ENCODE assay signal across 8 cellular contexts in genomic region chr19:7902796-7903243, GRCh38. TPM values are rescaled to one million over a fixed set of nuclear protein-coding genes. Genes with fewer than 3 reads are reported as not detected.
DNase-seq lines count a peak whose midpoint lies in the region; ATAC-seq and TF ChIP-seq lines count a peak whose summit lies in the region.

No MANE protein-coding gene starts in this region.

- WGBS in heart left ventricle, 4 donors = 18 to 34% (median 19%) methylated on average over 11 to 20 of the region's 20 CpGs
- WGBS in thyroid gland, 2 donors = 12 to 23% methylated on average over 5 to 19 of the region's 20 CpGs

- peaks cover 32% of the 10 kb centered on the region for H3K36me3 Mint-ChIP-seq in activated T-helper 17 cell treated with anti-CD3 and anti-CD28 coated beads, Interleukin-2, amount 50 U/mL, for 72 hours (ENCODE audit: low read depth)

- intact Hi-C loops in heart left ventricle (cut with DNase I) = loop anchor here in 6 of 10 donors (1.0 to 10.0 kb wide), 9 partner anchors 17 to 248 kb away; partner anchors contain the start of genes SNAPC2 (in 2 of the 6), TIMM44 (in 1 of the 6) and TRAPPC5 (in 1 of the 6)
- intact Hi-C loops in Right ventricle myocardium superior (cut with DNase I) = no loop called here
- intact Hi-C loops in left colon (cut with DNase I, micrococcal nuclease) = no loop called here
- intact Hi-C loops in thyroid gland (cut with DNase I) = no loop called here

- H3K9me3 ChIP-seq in heart left ventricle (no peaks in the 10 kb centered on the region), thyroid gland (no peaks in the 10 kb centered on the region)

- H3K27ac ChIP-seq in heart left ventricle = peak overlapping the region in 11 of 12 donors; percentile 71 to 93 (median 87)
- peak overlapping the region; percentile 26 to 84 (median 71) for H3K27ac ChIP-seq in thyroid gland

- peaks cover 7% of the 10 kb centered on the region for H3K4me1 Mint-ChIP-seq in activated T-helper 17 cell treated with anti-CD3 and anti-CD28 coated beads, Interleukin-2, amount 50 U/mL, for 72 hours

- H3K36me3 ChIP-seq in heart left ventricle = peaks cover 0 to 11% (median 0%) of the 10 kb centered on the region in 9 donors
- H3K36me3 ChIP-seq in thyroid gland = peaks cover 0 to 11% of the 10 kb centered on the region in 2 donors

- no peak for TF ChIP-seq CTCF in heart left ventricle (IDR thresholded peaks at IDR 0.05)
- TF ChIP-seq CTCF in thyroid gland (IDR thresholded peaks at IDR 0.05) = no peak

- H3K27me3 ChIP-seq in heart left ventricle (no peaks in the 10 kb centered on the region), thyroid gland (no peaks in the 10 kb centered on the region)

- ATAC-seq in heart left ventricle (no peak), Right ventricle myocardium superior (ENCODE audit: poor library complexity) (no peak), left colon (peak; percentile 10), GM21825 (IDR thresholded peaks at IDR 0.05; ENCODE audit: unreplicated experiment) (no peak), GM19463 (IDR thresholded peaks at IDR 0.05; ENCODE audit: unreplicated experiment) (no peak)
- ATAC-seq in activated T-helper 17 cell treated with anti-CD3 and anti-CD28 coated beads, Interleukin-2, amount 50 U/mL, for 72 hours (replicated peaks) = no peak

- H3K4me3 Mint-ChIP-seq in activated T-helper 17 cell treated with anti-CD3 and anti-CD28 coated beads, Interleukin-2, amount 50 U/mL, for 72 hours = peak overlapping the region; percentile 95

- H3K27ac Mint-ChIP-seq in activated T-helper 17 cell treated with anti-CD3 and anti-CD28 coated beads, Interleukin-2, amount 50 U/mL, for 72 hours = peak overlapping the region; percentile 88

- DNase-seq in heart left ventricle = no peak
- no peak for DNase-seq in Right ventricle myocardium superior
- no peak for DNase-seq in left colon
- no peak for DNase-seq in thyroid gland
- no peak for DNase-seq in NK-92 treated with Interleukin-12 subunit alpha and Interleukin-12 subunit beta, amount 100 ng/mL, for 24 hours (lab: John Stamatoyannopoulos, UW)

- H3K4me1 ChIP-seq in heart left ventricle (peaks cover 0 to 45% (median 31%) of the 10 kb centered on the region in 12 donors), thyroid gland (peaks cover 23 to 25% of the 10 kb centered on the region in 2 donors)

- peak overlapping the region; percentile 34 to 97 (median 72) for H3K4me3 ChIP-seq in heart left ventricle
- H3K4me3 ChIP-seq in thyroid gland (replicated peaks in 1 of 3) = peak overlapping the region in 2 of 3 donors; percentile 18 to 54

- H3K27me3 Mint-ChIP-seq in activated T-helper 17 cell treated with anti-CD3 and anti-CD28 coated beads, Interleukin-2, amount 50 U/mL, for 72 hours = no peaks in the 10 kb centered on the region

- no peaks in the 10 kb centered on the region for H3K9me3 Mint-ChIP-seq in activated T-helper 17 cell treated with anti-CD3 and anti-CD28 coated beads, Interleukin-2, amount 50 U/mL, for 72 hours

- TF ChIP-seq POLR2A in heart left ventricle (IDR thresholded peaks at IDR 0.05) = no peak
- TF ChIP-seq POLR2A in thyroid gland (IDR thresholded peaks at IDR 0.05) = no peak

RNA-seq across cellular contexts. Expression of gene MAP2K7, which starts 0.9 kb away (rescaled TPM):
- 10 to 100 TPM; 11.6 to 26.6 (median 23.5) TPM for total RNA-seq in heart left ventricle
- polyA plus RNA-seq in heart left ventricle = 10 to 100 TPM; 22.2 to 35.5 TPM
- 27.5 TPM for total RNA-seq in Right ventricle myocardium superior
- 10 to 100 TPM; 39.0 to 46.3 TPM for total RNA-seq in activated T-helper 17 cell treated with anti-CD3 and anti-CD28 coated beads, Interleukin-2, amount 50 U/mL, for 72 hours
- total RNA-seq in left colon = 10 to 100 TPM; 27.0 to 29.2 TPM
- 10 to 100 TPM in 3 of 4 donors, 1 to 10 TPM in 1; 9.1 to 18.6 (median 14.9) TPM for total RNA-seq in thyroid gland

RNA-seq across cellular contexts. Expression of gene TGFBR3L, which starts 11.8 kb away (rescaled TPM):
- total RNA-seq in heart left ventricle (10 to 100 TPM in 2 of 9 donors, 1 to 10 TPM in 7; 3.6 to 41.2 (median 8.0) TPM), Right ventricle myocardium superior (10.9 TPM), left colon (under 1 TPM in 1 of 2 donors, not detected in 1; 0.53 TPM), thyroid gland (not detected)
- 1 to 10 TPM in 1 of 2 donors, under 1 TPM in 1; 0.76 to 3.5 TPM for polyA plus RNA-seq in heart left ventricle
- total RNA-seq in activated T-helper 17 cell treated with anti-CD3 and anti-CD28 coated beads, Interleukin-2, amount 50 U/mL, for 72 hours = 1 to 10 TPM; 3.7 to 7.6 TPM

RNA-seq across cellular contexts. Expression of gene LRRC8E, which starts 14.5 kb away (rescaled TPM):
- total RNA-seq in heart left ventricle (1 to 10 TPM in 4 of 9 donors, under 1 TPM in 5; 0.17 to 2.2 (median 1.00) TPM), Right ventricle myocardium superior (1.6 TPM), left colon (1 to 10 TPM; 2.7 to 3.1 TPM), thyroid gland (1 to 10 TPM; 1.4 to 3.3 (median 2.3) TPM)
- polyA plus RNA-seq in heart left ventricle = 1 to 10 TPM in 1 of 2 donors, under 1 TPM in 1; 0.27 to 2.6 TPM
- total RNA-seq in activated T-helper 17 cell treated with anti-CD3 and anti-CD28 coated beads, Interleukin-2, amount 50 U/mL, for 72 hours = not detected

RNA-seq across cellular contexts. Expression of gene SNAPC2, which starts 17.3 kb away (rescaled TPM):
- 10 to 100 TPM in 4 of 9 donors, 1 to 10 TPM in 5; 6.8 to 16.7 (median 9.3) TPM for total RNA-seq in heart left ventricle
- polyA plus RNA-seq in heart left ventricle = 10 to 100 TPM; 10.4 to 28.9 TPM
- 9.4 TPM for total RNA-seq in Right ventricle myocardium superior
- total RNA-seq in activated T-helper 17 cell treated with anti-CD3 and anti-CD28 coated beads, Interleukin-2, amount 50 U/mL, for 72 hours = 10 to 100 TPM; 16.4 to 20.9 TPM
- total RNA-seq in left colon = 10 to 100 TPM; 10.6 to 17.7 TPM
- 10 to 100 TPM in 2 of 4 donors, 1 to 10 TPM in 2; 9.3 to 14.0 (median 11.5) TPM for total RNA-seq in thyroid gland

RNA-seq across cellular contexts. Expression of gene CTXN1, which starts 23.1 kb away (rescaled TPM):
- 1 to 10 TPM in 2 of 9 donors, under 1 TPM in 5, not detected in 2; 0.21 to 3.3 (median 0.32) TPM for total RNA-seq in heart left ventricle
- under 1 TPM in 1 of 2 donors, not detected in 1; 0.87 TPM for polyA plus RNA-seq in heart left ventricle
- 0.16 TPM for total RNA-seq in Right ventricle myocardium superior
- total RNA-seq in activated T-helper 17 cell treated with anti-CD3 and anti-CD28 coated beads, Interleukin-2, amount 50 U/mL, for 72 hours = under 1 TPM in 1 of 2 donors, not detected in 1; 0.19 TPM
- 1 to 10 TPM in 1 of 2 donors, under 1 TPM in 1; 0.61 to 5.1 TPM for total RNA-seq in left colon
- 1 to 10 TPM; 1.4 to 3.0 (median 2.0) TPM for total RNA-seq in thyroid gland

Comparison
In these comparisons a context has a peak if more than half of its experiments do, and no peak if none do; other contexts are left out.
1. intact Hi-C loops: an anchor here in heart left ventricle (1.0 to 10.0 kb wide); none called in Right ventricle myocardium superior, left colon and thyroid gland.